Comparison of ENCODE assay signal across 8 cellular contexts in the genomic region with DNA sequence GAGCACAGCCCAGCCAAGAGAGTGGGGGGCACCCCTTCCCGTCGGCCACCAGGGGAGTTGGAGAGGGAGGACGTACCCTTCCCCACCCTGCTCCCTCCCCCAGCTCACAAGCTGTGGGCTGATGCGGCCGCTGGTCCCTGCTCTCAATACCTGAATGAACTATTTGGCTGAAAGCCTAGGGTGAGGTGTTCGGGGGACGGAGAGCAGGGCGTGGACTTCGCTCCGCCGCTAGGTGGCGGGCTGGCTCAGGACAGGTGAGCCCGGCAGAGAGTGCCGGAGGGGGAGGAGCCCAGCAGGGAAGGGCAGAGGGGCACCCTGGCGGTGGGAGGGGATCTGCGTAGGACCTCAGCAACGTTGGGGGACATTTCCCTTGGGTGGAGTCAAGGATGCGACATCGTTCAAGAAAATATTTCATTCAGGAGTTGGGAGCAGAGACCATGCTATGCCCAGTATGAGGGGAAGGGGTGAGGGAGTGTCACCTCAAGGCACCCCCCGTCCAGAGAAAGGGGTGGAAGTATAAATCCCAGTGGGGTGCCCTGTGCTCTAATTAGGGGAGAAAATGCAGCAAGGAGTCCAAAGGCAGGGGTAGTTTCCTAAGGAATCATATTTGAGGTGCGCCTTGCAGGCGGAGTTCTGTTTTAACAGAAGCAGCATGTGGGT. TPM values are rescaled to one million over a fixed set of nuclear protein-coding genes. Genes with fewer than 3 reads are reported as not detected.
DNase-seq lines count a peak whose midpoint lies in the region; ATAC-seq and TF ChIP-seq lines count a peak whose summit lies in the region.

No MANE protein-coding gene starts in this region.

- H3K4me3 Mint-ChIP-seq in activated naive CD8-positive, alpha-beta T cell treated with anti-CD3 and anti-CD28 coated beads, Interleukin-2, amount 10 ng/mL, durations not matched to agents 7 days and 5 days: no peak overlapping the region

- TF ChIP-seq CTCF in GM12875 (IDR thresholded peaks at IDR 0.05; ENCODE audit: borderline replicate concordance, insufficient read depth, low read depth, low read length) (peak; percentile 99), KMS-11 (conservative IDR thresholded peaks at IDR 0.05; ENCODE audit: low read depth, low read length) (peak; percentile 100)

- H3K27me3 ChIP-seq in KMS-11 (ENCODE audit: insufficient read depth, low read depth) (peaks cover 77% of the 10 kb centered on the region), iPS-15b (ENCODE audit: control insufficient read depth, insufficient read depth, low read length) (peaks cover 4% of the 10 kb centered on the region)

- H3K36me3 Mint-ChIP-seq in activated naive CD8-positive, alpha-beta T cell treated with anti-CD3 and anti-CD28 coated beads, Interleukin-2, amount 10 ng/mL, durations not matched to agents 7 days and 5 days: no peaks in the 10 kb centered on the region

- H3K4me1 ChIP-seq in KMS-11 (ENCODE audit: low read depth, poor library complexity, severe bottlenecking) (peaks cover 9% of the 10 kb centered on the region), iPS-15b (ENCODE audit: control insufficient read depth, insufficient read depth, low read length) (no peaks in the 10 kb centered on the region)

- peak overlapping the region; percentile 27 for H2AFZ ChIP-seq in KMS-11 (ENCODE audit: low read depth)

- H3K79me2 ChIP-seq in KMS-11 (ENCODE audit: insufficient read depth, low read depth): no peaks in the 10 kb centered on the region

- H3K27me3 Mint-ChIP-seq in activated naive CD8-positive, alpha-beta T cell treated with anti-CD3 and anti-CD28 coated beads, Interleukin-2, amount 10 ng/mL, durations not matched to agents 7 days and 5 days: peaks cover 49% of the 10 kb centered on the region

- no peaks in the 10 kb centered on the region for H3K36me3 ChIP-seq in KMS-11 (ENCODE audit: insufficient read depth)
- no peaks in the 10 kb centered on the region for H3K36me3 ChIP-seq in iPS-15b (ENCODE audit: control insufficient read depth, insufficient read depth, low read length)

- H3K4me3 ChIP-seq in GM12875 (ENCODE audit: low read depth, low read length) (no peak overlapping the region), KMS-11 (IDR thresholded peaks at IDR 0.05; ENCODE audit: insufficient read depth, low read depth, low read length) (peak overlapping the region; percentile 61), iPS-15b (ENCODE audit: low read depth, low read length) (peak overlapping the region; percentile 80)

- POLR2A ChIA-PET in activated naive CD8-positive, alpha-beta T cell treated with anti-CD3 and anti-CD28 coated beads, Interleukin-2, amount 10 ng/mL, durations not matched to agents 7 days and 5 days (lab: Charles Lee): no interaction called here

- H3K4me2 ChIP-seq in KMS-11: peak overlapping the region; percentile 22; the same call in 1 of the 2 replicates

- H3K9me3 ChIP-seq in iPS-15b (ENCODE audit: control insufficient read depth, insufficient read depth, low read length): no peaks in the 10 kb centered on the region

- no peak overlapping the region for H3K27ac ChIP-seq in KMS-11

- H4K20me1 ChIP-seq in KMS-11 (ENCODE audit: insufficient read depth): no peaks in the 10 kb centered on the region

- no peak overlapping the region for H3K27ac Mint-ChIP-seq in activated naive CD8-positive, alpha-beta T cell treated with anti-CD3 and anti-CD28 coated beads, Interleukin-2, amount 10 ng/mL, durations not matched to agents 7 days and 5 days

- peaks cover 3% of the 10 kb centered on the region for H3K4me1 Mint-ChIP-seq in activated naive CD8-positive, alpha-beta T cell treated with anti-CD3 and anti-CD28 coated beads, Interleukin-2, amount 10 ng/mL, durations not matched to agents 7 days and 5 days

- ATAC-seq in activated naive CD8-positive, alpha-beta T cell treated with anti-CD3 and anti-CD28 coated beads, Interleukin-2, amount 10 ng/mL, durations not matched to agents 7 days and 5 days (ENCODE audit: low read depth): peak; percentile 95
- ATAC-seq in GM18870 (IDR thresholded peaks at IDR 0.05; ENCODE audit: unreplicated experiment) (no peak), HG03520 (IDR thresholded peaks at IDR 0.05; ENCODE audit: unreplicated experiment) (no peak)

- H3K9me3 Mint-ChIP-seq in activated naive CD8-positive, alpha-beta T cell treated with anti-CD3 and anti-CD28 coated beads, Interleukin-2, amount 10 ng/mL, durations not matched to agents 7 days and 5 days: no peaks in the 10 kb centered on the region

- peak; percentile 52 to 84 for DNase-seq in SHP77 (lab: John Stamatoyannopoulos, UW)
- DNase-seq in activated naive CD8-positive, alpha-beta T cell treated with anti-CD3 and anti-CD28 coated beads, Interleukin-2, amount 10 ng/mL, durations not matched to agents 7 days and 5 days: peak; percentile 71
- DNase-seq in stimulated activated CD4-positive, alpha-beta T cell treated with anti-CD3 and anti-CD28 coated beads, Interleukin-2, amount 100 ng/mL, for 4 hours (ENCODE audit: low read depth): peak; percentile 54

- H3K9ac ChIP-seq in KMS-11: no peak overlapping the region
- peak overlapping the region; percentile 16 for H3K9ac ChIP-seq in iPS-15b (ENCODE audit: low read depth, low read length)

RNA-seq across cellular contexts. Expression of a gene that starts 12.0 kb away (rescaled TPM):
- total RNA-seq in activated naive CD8-positive, alpha-beta T cell treated with anti-CD3 and anti-CD28 coated beads, Interleukin-2, amount 10 ng/mL, durations not matched to agents 7 days and 5 days: not detected

RNA-seq across cellular contexts. Expression of a gene that starts 18.7 kb away (rescaled TPM):
- total RNA-seq in activated naive CD8-positive, alpha-beta T cell treated with anti-CD3 and anti-CD28 coated beads, Interleukin-2, amount 10 ng/mL, durations not matched to agents 7 days and 5 days: not detected

RNA-seq across cellular contexts. Expression of a gene that starts 18.9 kb away (rescaled TPM):
- 100 to 1,000 TPM; 163 to 165 TPM for total RNA-seq in activated naive CD8-positive, alpha-beta T cell treated with anti-CD3 and anti-CD28 coated beads, Interleukin-2, amount 10 ng/mL, durations not matched to agents 7 days and 5 days

RNA-seq across cellular contexts. Expression of a gene that starts 57.9 kb away (rescaled TPM):
- total RNA-seq in activated naive CD8-positive, alpha-beta T cell treated with anti-CD3 and anti-CD28 coated beads, Interleukin-2, amount 10 ng/mL, durations not matched to agents 7 days and 5 days: not detected
